In the genomic region with DNA sequence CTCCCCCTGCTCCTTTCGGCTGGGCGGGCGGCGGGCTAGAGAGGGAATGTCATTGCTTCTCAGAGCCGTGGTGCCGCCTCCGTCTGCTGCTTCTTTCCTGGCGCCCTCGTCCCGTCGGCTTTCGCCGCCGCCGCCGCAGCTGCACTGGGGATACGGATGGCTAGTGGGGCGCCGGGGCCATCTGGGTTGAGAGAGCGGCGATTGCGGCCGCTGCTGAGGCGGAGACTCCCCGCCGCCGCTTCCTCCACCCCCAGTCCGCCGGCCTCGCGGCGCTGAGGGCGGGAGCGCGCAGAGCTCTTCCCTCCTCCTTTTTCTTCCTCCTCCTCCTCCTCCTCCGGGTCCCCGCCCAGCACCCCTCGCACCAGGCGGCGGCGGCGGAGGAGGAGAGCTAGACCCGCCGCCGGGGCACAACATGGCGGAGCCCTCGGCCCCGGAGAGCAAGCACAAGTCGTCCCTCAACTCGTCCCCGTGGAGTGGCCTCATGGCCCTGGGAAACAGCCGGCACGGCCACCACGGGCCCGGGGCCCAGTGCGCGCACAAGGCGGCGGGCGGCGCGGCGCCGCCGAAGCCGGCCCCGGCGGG, we compare ENCODE assay signal across 1 cellular context.
TF ChIP-seq lines count a peak whose summit lies in the region.

A gene (plus strand): TSS at position 339 of the 582 bp plus-strand sequence. CDS start 74 bp downstream, at position 413.

TF ChIP-seq in K562, 482 proteins besides CTCF, POLR2A, EP300 and RAD21 (continued from another document and continues in another):
- TF ChIP-seq, protein P1, sequence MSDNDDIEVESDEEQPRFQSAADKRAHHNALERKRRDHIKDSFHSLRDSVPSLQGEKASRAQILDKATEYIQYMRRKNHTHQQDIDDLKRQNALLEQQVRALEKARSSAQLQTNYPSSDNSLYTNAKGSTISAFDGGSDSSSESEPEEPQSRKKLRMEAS (CRISPR knock-in tag; IDR thresholded peaks at IDR 0.05) = no peak; the same call in 1 of the 2 replicates
- TF ChIP-seq ZNF586 (CRISPR knock-in tag; conservative IDR thresholded peaks at IDR 0.05) = no peak
- no peak for TF ChIP-seq CAMTA2 (CRISPR knock-in tag; conservative IDR thresholded peaks at IDR 0.05)
- peak; percentile 19; the same call in 1 of the 2 replicates for TF ChIP-seq ZBTB7A (IDR thresholded peaks at IDR 0.05; ENCODE audit: borderline replicate concordance, control insufficient read depth, low read depth, low read length)
- no peak for TF ChIP-seq CREM (IDR thresholded peaks at IDR 0.05; ENCODE audit: low read depth)
- TF ChIP-seq, protein P2, sequence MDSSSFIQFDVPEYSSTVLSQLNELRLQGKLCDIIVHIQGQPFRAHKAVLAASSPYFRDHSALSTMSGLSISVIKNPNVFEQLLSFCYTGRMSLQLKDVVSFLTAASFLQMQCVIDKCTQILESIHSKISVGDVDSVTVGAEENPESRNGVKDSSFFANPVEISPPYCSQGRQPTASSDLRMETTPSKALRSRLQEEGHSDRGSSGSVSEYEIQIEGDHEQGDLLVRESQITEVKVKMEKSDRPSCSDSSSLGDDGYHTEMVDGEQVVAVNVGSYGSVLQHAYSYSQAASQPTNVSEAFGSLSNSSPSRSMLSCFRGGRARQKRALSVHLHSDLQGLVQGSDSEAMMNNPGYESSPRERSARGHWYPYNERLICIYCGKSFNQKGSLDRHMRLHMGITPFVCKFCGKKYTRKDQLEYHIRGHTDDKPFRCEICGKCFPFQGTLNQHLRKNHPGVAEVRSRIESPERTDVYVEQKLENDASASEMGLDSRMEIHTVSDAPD (CRISPR knock-in tag; IDR thresholded peaks at IDR 0.05) = no peak
- TF ChIP-seq, protein P3, sequence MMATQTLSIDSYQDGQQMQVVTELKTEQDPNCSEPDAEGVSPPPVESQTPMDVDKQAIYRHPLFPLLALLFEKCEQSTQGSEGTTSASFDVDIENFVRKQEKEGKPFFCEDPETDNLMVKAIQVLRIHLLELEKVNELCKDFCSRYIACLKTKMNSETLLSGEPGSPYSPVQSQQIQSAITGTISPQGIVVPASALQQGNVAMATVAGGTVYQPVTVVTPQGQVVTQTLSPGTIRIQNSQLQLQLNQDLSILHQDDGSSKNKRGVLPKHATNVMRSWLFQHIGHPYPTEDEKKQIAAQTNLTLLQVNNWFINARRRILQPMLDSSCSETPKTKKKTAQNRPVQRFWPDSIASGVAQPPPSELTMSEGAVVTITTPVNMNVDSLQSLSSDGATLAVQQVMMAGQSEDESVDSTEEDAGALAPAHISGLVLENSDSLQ (IDR thresholded peaks at IDR 0.05) = no peak
- TF ChIP-seq HNRNPLL (IDR thresholded peaks at IDR 0.05; ENCODE audit: low read depth, low read length, poor library complexity, severe bottlenecking) = peak; percentile 76
- peak; percentile 69; the same call in 1 of the 2 replicates for TF ChIP-seq ZNF212 (CRISPR knock-in tag; IDR thresholded peaks at IDR 0.05)
- TF ChIP-seq, protein P4, sequence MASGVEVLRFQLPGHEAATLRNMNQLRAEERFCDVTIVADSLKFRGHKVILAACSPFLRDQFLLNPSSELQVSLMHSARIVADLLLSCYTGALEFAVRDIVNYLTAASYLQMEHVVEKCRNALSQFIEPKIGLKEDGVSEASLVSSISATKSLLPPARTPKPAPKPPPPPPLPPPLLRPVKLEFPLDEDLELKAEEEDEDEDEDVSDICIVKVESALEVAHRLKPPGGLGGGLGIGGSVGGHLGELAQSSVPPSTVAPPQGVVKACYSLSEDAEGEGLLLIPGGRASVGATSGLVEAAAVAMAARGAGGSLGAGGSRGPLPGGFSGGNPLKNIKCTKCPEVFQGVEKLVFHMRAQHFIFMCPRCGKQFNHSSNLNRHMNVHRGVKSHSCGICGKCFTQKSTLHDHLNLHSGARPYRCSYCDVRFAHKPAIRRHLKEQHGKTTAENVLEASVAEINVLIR (CRISPR knock-in tag; IDR thresholded peaks at IDR 0.05) = no peak
- no peak for TF ChIP-seq ZBTB17 (CRISPR knock-in tag; IDR thresholded peaks at IDR 0.05)
- TF ChIP-seq, protein P5, sequence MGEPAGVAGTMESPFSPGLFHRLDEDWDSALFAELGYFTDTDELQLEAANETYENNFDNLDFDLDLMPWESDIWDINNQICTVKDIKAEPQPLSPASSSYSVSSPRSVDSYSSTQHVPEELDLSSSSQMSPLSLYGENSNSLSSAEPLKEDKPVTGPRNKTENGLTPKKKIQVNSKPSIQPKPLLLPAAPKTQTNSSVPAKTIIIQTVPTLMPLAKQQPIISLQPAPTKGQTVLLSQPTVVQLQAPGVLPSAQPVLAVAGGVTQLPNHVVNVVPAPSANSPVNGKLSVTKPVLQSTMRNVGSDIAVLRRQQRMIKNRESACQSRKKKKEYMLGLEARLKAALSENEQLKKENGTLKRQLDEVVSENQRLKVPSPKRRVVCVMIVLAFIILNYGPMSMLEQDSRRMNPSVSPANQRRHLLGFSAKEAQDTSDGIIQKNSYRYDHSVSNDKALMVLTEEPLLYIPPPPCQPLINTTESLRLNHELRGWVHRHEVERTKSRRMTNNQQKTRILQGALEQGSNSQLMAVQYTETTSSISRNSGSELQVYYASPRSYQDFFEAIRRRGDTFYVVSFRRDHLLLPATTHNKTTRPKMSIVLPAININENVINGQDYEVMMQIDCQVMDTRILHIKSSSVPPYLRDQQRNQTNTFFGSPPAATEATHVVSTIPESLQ (CRISPR knock-in tag; IDR thresholded peaks at IDR 0.05) = 0 out of 2 replicates have a peak, but pooled peaks have one; percentile 18
- no peak for TF ChIP-seq SNRNP70 (optimal IDR thresholded peaks at IDR 0.05; ENCODE audit: low read depth, low read length)
- no peak for TF ChIP-seq ARHGAP35 (IDR thresholded peaks at IDR 0.05; ENCODE audit: partially characterized antibody)
- TF ChIP-seq HCFC1 (IDR thresholded peaks at IDR 0.05; ENCODE audit: low read depth, low read length) = peak; percentile 3; the same call in 1 of the 2 replicates
- TF ChIP-seq, protein P6, sequence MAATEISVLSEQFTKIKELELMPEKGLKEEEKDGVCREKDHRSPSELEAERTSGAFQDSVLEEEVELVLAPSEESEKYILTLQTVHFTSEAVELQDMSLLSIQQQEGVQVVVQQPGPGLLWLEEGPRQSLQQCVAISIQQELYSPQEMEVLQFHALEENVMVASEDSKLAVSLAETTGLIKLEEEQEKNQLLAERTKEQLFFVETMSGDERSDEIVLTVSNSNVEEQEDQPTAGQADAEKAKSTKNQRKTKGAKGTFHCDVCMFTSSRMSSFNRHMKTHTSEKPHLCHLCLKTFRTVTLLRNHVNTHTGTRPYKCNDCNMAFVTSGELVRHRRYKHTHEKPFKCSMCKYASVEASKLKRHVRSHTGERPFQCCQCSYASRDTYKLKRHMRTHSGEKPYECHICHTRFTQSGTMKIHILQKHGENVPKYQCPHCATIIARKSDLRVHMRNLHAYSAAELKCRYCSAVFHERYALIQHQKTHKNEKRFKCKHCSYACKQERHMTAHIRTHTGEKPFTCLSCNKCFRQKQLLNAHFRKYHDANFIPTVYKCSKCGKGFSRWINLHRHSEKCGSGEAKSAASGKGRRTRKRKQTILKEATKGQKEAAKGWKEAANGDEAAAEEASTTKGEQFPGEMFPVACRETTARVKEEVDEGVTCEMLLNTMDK (IDR thresholded peaks at IDR 0.05; ENCODE audit: borderline replicate concordance, insufficient read depth, low read depth, low read length, poor library complexity, severe bottlenecking) = peak; percentile 22
- TF ChIP-seq, protein P7, sequence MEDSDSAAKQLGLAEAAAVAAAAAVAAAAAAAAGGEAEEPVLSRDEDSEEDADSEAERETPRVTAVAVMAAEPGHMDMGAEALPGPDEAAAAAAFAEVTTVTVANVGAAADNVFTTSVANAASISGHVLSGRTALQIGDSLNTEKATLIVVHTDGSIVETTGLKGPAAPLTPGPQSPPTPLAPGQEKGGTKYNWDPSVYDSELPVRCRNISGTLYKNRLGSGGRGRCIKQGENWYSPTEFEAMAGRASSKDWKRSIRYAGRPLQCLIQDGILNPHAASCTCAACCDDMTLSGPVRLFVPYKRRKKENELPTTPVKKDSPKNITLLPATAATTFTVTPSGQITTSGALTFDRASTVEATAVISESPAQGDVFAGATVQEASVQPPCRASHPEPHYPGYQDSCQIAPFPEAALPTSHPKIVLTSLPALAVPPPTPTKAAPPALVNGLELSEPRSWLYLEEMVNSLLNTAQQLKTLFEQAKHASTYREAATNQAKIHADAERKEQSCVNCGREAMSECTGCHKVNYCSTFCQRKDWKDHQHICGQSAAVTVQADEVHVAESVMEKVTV (CRISPR knock-in tag; IDR thresholded peaks at IDR 0.05) = no peak
- TF ChIP-seq, protein P8, sequence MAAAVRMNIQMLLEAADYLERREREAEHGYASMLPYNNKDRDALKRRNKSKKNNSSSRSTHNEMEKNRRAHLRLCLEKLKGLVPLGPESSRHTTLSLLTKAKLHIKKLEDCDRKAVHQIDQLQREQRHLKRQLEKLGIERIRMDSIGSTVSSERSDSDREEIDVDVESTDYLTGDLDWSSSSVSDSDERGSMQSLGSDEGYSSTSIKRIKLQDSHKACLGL (CRISPR knock-in tag; IDR thresholded peaks at IDR 0.05; ENCODE audit: borderline replicate concordance, poor library complexity, severe bottlenecking) = no peak
- TF ChIP-seq NCOA2 (IDR thresholded peaks at IDR 0.05; ENCODE audit: partially characterized antibody in 2 of 2) = no peak
- TF ChIP-seq, protein P9, sequence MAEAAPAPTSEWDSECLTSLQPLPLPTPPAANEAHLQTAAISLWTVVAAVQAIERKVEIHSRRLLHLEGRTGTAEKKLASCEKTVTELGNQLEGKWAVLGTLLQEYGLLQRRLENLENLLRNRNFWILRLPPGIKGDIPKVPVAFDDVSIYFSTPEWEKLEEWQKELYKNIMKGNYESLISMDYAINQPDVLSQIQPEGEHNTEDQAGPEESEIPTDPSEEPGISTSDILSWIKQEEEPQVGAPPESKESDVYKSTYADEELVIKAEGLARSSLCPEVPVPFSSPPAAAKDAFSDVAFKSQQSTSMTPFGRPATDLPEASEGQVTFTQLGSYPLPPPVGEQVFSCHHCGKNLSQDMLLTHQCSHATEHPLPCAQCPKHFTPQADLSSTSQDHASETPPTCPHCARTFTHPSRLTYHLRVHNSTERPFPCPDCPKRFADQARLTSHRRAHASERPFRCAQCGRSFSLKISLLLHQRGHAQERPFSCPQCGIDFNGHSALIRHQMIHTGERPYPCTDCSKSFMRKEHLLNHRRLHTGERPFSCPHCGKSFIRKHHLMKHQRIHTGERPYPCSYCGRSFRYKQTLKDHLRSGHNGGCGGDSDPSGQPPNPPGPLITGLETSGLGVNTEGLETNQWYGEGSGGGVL (CRISPR knock-in tag; IDR thresholded peaks at IDR 0.05) = no peak
- TF ChIP-seq NBN (IDR thresholded peaks at IDR 0.05; ENCODE audit: low read depth) = peak; percentile 66
- TF ChIP-seq PRMT5 (CRISPR knock-in tag; IDR thresholded peaks at IDR 0.05) = no peak
- TF ChIP-seq HDAC2 (IDR thresholded peaks at IDR 0.05) = 0 out of 2 replicates have a peak, but pooled peaks have one; percentile 12
- TF ChIP-seq PHF20 (IDR thresholded peaks at IDR 0.05; ENCODE audit: partially characterized antibody) = peak; percentile 17
